Comparison of ENCODE assay signal across 8 cellular contexts in the genomic region with DNA sequence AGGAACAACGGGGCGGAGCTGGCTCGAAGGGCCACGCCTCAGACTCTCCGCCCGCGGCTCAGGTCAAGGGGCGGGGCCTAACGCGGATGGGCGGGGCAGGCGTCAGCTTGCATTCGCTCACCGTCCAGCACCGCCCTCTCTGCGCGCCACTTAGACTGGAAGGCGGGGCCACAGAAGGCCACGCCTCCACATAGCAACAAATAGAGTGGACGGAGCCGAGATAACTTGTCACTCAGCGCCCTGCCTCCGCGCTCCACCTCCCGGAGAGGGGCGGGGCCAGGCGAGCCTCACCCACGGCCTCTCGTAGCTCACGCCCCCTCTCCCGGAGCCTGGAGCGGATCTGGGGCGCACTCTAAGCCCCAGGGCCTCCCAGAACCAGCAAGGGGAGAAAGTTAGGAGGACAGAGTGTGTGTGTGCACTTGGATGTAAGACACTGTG.
DNase-seq lines count a peak whose midpoint lies in the region; ATAC-seq and FAIRE-seq lines count a peak whose summit lies in the region.

No MANE protein-coding gene starts in this region.

- H3K4me1 ChIP-seq in effector memory CD4-positive, alpha-beta T cell (ENCODE audit: control insufficient read depth, insufficient read depth, low read length, poor library complexity, severe bottlenecking): peaks cover 26% of the 10 kb centered on the region

- FAIRE-seq in HTR-8/SVneo (lab: Jason Lieb, UNC): peak; percentile 98

- ATAC-seq in GM21390 (IDR thresholded peaks at IDR 0.05; ENCODE audit: unreplicated experiment) (peak; percentile 79), memory B cell (ENCODE audit: low read depth) (peak; percentile 79)

- peaks cover 29% of the 10 kb centered on the region for H3K4me1 Mint-ChIP-seq in memory B cell

- peaks cover 4% of the 10 kb centered on the region for H3K36me3 Mint-ChIP-seq in memory B cell

- H3K4me3 Mint-ChIP-seq in memory B cell: peak overlapping the region; percentile 83

- no peaks in the 10 kb centered on the region for H3K9me3 Mint-ChIP-seq in memory B cell

- H3K27me3 ChIP-seq in effector memory CD4-positive, alpha-beta T cell (replicated peaks; ENCODE audit: control insufficient read depth, insufficient read depth, low read length, poor library complexity, severe bottlenecking): no peaks in the 10 kb centered on the region

- peak; percentile 97 for DNase-seq in CMK (ENCODE audit: low read depth)
- DNase-seq in HTR-8/SVneo (ENCODE audit: insufficient read length, low spot score): peak; percentile 94
- DNase-seq in NOMO-1 (lab: John Stamatoyannopoulos, UW; ENCODE audit: unreplicated experiment in 2 of 2): peak; percentile 97 to 99
- peak; percentile 97 to 99 (median 98) for DNase-seq in activated CD8-positive, alpha-beta memory T cell treated with anti-CD3 and anti-CD28 coated beads for 48 hours (ENCODE audit: low read depth in 2 of 3, low spot score in 2 of 3)
- peak; percentile 99 for DNase-seq in effector memory CD4-positive, alpha-beta T cell
- peak; percentile 99 for DNase-seq in memory B cell (ENCODE audit: low spot score in 2 of 2)
- peak; percentile 98 to 100 (median 99) for DNase-seq in stimulated activated CD4-positive, alpha-beta T cell treated with anti-CD3 and anti-CD28 coated beads, TNF-alpha, amount 100 ng/mL, for 48 hours (ENCODE audit: low read depth in 3 of 3)

- H3K36me3 ChIP-seq in effector memory CD4-positive, alpha-beta T cell (ENCODE audit: control insufficient read depth, insufficient read depth, low read length): no peaks in the 10 kb centered on the region

- no peaks in the 10 kb centered on the region for H3K9me3 ChIP-seq in effector memory CD4-positive, alpha-beta T cell (ENCODE audit: control insufficient read depth, low read length)

- H3K27ac ChIP-seq in effector memory CD4-positive, alpha-beta T cell (ENCODE audit: insufficient read depth, low read length, poor library complexity, severe bottlenecking): peak overlapping the region; percentile 36

- H3K27ac Mint-ChIP-seq in memory B cell: peak overlapping the region; percentile 95

- H3K4me3 ChIP-seq in effector memory CD4-positive, alpha-beta T cell (ENCODE audit: insufficient read depth, low read depth, low read length, poor library complexity, severe bottlenecking): peak overlapping the region; percentile 59

- H3K27me3 Mint-ChIP-seq in memory B cell: peaks cover 13% of the 10 kb centered on the region

Comparison
In these comparisons a context has a peak if more than half of its experiments do, and no peak if none do; other contexts are left out.
1. Peak in every context shown above with its lines: DNase-seq, ATAC-seq, H3K4me3 ChIP-seq and H3K27ac ChIP-seq.